1 cellular context compared by ENCODE assay signal in genomic region chrX:123171781-123172180, GRCh38.
A peak's percentile ranks its signal among the peaks of the same experiment; 100 is the strongest.
TF ChIP-seq lines count a peak whose summit lies in the region.

No MANE protein-coding gene starts in this region.

TF ChIP-seq in K562, 482 proteins besides CTCF, POLR2A, EP300 and RAD21 (continued from another document):
- TF ChIP-seq, protein P1, sequence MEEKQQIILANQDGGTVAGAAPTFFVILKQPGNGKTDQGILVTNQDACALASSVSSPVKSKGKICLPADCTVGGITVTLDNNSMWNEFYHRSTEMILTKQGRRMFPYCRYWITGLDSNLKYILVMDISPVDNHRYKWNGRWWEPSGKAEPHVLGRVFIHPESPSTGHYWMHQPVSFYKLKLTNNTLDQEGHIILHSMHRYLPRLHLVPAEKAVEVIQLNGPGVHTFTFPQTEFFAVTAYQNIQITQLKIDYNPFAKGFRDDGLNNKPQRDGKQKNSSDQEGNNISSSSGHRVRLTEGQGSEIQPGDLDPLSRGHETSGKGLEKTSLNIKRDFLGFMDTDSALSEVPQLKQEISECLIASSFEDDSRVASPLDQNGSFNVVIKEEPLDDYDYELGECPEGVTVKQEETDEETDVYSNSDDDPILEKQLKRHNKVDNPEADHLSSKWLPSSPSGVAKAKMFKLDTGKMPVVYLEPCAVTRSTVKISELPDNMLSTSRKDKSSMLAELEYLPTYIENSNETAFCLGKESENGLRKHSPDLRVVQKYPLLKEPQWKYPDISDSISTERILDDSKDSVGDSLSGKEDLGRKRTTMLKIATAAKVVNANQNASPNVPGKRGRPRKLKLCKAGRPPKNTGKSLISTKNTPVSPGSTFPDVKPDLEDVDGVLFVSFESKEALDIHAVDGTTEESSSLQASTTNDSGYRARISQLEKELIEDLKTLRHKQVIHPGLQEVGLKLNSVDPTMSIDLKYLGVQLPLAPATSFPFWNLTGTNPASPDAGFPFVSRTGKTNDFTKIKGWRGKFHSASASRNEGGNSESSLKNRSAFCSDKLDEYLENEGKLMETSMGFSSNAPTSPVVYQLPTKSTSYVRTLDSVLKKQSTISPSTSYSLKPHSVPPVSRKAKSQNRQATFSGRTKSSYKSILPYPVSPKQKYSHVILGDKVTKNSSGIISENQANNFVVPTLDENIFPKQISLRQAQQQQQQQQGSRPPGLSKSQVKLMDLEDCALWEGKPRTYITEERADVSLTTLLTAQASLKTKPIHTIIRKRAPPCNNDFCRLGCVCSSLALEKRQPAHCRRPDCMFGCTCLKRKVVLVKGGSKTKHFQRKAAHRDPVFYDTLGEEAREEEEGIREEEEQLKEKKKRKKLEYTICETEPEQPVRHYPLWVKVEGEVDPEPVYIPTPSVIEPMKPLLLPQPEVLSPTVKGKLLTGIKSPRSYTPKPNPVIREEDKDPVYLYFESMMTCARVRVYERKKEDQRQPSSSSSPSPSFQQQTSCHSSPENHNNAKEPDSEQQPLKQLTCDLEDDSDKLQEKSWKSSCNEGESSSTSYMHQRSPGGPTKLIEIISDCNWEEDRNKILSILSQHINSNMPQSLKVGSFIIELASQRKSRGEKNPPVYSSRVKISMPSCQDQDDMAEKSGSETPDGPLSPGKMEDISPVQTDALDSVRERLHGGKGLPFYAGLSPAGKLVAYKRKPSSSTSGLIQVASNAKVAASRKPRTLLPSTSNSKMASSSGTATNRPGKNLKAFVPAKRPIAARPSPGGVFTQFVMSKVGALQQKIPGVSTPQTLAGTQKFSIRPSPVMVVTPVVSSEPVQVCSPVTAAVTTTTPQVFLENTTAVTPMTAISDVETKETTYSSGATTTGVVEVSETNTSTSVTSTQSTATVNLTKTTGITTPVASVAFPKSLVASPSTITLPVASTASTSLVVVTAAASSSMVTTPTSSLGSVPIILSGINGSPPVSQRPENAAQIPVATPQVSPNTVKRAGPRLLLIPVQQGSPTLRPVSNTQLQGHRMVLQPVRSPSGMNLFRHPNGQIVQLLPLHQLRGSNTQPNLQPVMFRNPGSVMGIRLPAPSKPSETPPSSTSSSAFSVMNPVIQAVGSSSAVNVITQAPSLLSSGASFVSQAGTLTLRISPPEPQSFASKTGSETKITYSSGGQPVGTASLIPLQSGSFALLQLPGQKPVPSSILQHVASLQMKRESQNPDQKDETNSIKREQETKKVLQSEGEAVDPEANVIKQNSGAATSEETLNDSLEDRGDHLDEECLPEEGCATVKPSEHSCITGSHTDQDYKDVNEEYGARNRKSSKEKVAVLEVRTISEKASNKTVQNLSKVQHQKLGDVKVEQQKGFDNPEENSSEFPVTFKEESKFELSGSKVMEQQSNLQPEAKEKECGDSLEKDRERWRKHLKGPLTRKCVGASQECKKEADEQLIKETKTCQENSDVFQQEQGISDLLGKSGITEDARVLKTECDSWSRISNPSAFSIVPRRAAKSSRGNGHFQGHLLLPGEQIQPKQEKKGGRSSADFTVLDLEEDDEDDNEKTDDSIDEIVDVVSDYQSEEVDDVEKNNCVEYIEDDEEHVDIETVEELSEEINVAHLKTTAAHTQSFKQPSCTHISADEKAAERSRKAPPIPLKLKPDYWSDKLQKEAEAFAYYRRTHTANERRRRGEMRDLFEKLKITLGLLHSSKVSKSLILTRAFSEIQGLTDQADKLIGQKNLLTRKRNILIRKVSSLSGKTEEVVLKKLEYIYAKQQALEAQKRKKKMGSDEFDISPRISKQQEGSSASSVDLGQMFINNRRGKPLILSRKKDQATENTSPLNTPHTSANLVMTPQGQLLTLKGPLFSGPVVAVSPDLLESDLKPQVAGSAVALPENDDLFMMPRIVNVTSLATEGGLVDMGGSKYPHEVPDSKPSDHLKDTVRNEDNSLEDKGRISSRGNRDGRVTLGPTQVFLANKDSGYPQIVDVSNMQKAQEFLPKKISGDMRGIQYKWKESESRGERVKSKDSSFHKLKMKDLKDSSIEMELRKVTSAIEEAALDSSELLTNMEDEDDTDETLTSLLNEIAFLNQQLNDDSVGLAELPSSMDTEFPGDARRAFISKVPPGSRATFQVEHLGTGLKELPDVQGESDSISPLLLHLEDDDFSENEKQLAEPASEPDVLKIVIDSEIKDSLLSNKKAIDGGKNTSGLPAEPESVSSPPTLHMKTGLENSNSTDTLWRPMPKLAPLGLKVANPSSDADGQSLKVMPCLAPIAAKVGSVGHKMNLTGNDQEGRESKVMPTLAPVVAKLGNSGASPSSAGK (IDR thresholded peaks at IDR 0.05): no peak
- TF ChIP-seq TCF7 (IDR thresholded peaks at IDR 0.05; ENCODE audit: borderline replicate concordance) (no peak), SRF (CRISPR knock-in tag; IDR thresholded peaks at IDR 0.05) (no peak), ZNF197 (CRISPR knock-in tag; IDR thresholded peaks at IDR 0.05; ENCODE audit: low read depth) (no peak), SP1 (CRISPR knock-in tag; IDR thresholded peaks at IDR 0.05) (no peak), JUND (IDR thresholded peaks at IDR 0.05; ENCODE audit: borderline replicate concordance, low read depth, low read length) (no peak), JUND (tag; IDR thresholded peaks at IDR 0.05; ENCODE audit: borderline replicate concordance, low read depth, low read length) (peak; percentile 22; the same call in 1 of the 3 replicates), ZNF830 (CRISPR knock-in tag; IDR thresholded peaks at IDR 0.05) (no peak), ZNF41 (CRISPR knock-in tag; conservative IDR thresholded peaks at IDR 0.05) (no peak), VEZF1 (CRISPR knock-in tag; IDR thresholded peaks at IDR 0.05) (no peak), CEBPG (CRISPR knock-in tag; IDR thresholded peaks at IDR 0.05) (no peak), CEBPG (tag; conservative IDR thresholded peaks at IDR 0.05 in 1 of 2, IDR thresholded peaks at IDR 0.05 in 1 of 2) (peak in 1 of 2 experiments; percentile 48; a peak in 1 of 4 replicates), SMARCA5 (IDR thresholded peaks at IDR 0.05) (no peak), U2AF2 (optimal IDR thresholded peaks at IDR 0.05; ENCODE audit: low read depth, low read length) (no peak), MNT (conservative IDR thresholded peaks at IDR 0.05) (no peak), SIRT6 (IDR thresholded peaks at IDR 0.05; ENCODE audit: low read depth, low read length) (no peak), ATF3 (IDR thresholded peaks at IDR 0.05) (0 out of 2 replicates have a peak, but pooled peaks have one; percentile 16), ATF3 (CRISPR knock-in tag; conservative IDR thresholded peaks at IDR 0.05) (no peak), CBFA2T3 (IDR thresholded peaks at IDR 0.05) (no peak), ZNF449 (CRISPR knock-in tag; IDR thresholded peaks at IDR 0.05) (no peak), MTA3 (IDR thresholded peaks at IDR 0.05; ENCODE audit: borderline replicate concordance) (no peak), ZNF445 (CRISPR knock-in tag; IDR thresholded peaks at IDR 0.05; ENCODE audit: low read depth) (no peak), ZNF780A (CRISPR knock-in tag; IDR thresholded peaks at IDR 0.05) (no peak), ZNF778 (CRISPR knock-in tag; IDR thresholded peaks at IDR 0.05) (no peak), NR4A1 (CRISPR knock-in tag; IDR thresholded peaks at IDR 0.05) (no peak), NR4A1 (tag; IDR thresholded peaks at IDR 0.05) (no peak), NFRKB (IDR thresholded peaks at IDR 0.05; ENCODE audit: low read depth) (no peak), KLF1 (tag; IDR thresholded peaks at IDR 0.05) (no peak), ZNF217 (CRISPR knock-in tag; IDR thresholded peaks at IDR 0.05) (no peak), ZNF175 (CRISPR knock-in tag; IDR thresholded peaks at IDR 0.05; ENCODE audit: low read depth) (no peak), POLR3A (IDR thresholded peaks at IDR 0.05; ENCODE audit: borderline replicate concordance, extremely low read depth, insufficient read depth, insufficient read length) (no peak), BMI1 (IDR thresholded peaks at IDR 0.05; ENCODE audit: low read length) (no peak), EP400 (IDR thresholded peaks at IDR 0.05) (no peak), CREM (IDR thresholded peaks at IDR 0.05; ENCODE audit: low read depth) (peak; percentile 75), RBM17 (IDR thresholded peaks at IDR 0.05; ENCODE audit: borderline replicate concordance, low read depth, low read length) (no peak)
